Comparison of ENCODE assay signal across 16 cellular contexts in the genomic region with DNA sequence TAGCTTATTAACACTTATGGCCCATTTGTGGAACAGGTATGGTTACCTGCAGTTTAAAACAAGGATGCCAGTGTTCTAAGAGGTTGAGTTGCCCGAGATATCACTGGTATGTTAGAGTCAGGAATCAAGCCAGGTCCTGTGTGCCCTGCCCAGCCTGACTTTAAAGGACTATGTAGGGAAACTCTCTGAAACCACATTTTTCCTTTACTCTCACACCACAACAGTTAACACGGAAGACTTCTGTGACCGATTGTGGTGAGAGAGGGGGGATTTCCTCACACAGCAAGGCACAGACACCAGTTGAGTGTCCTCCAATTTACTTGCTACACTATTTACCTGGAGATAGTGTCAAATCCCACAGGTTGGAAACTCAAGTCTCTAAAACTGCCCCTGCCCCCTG. TPM values are rescaled to one million over a fixed set of nuclear protein-coding genes. Genes with fewer than 3 reads are reported as not detected.
DNase-seq lines count a peak whose midpoint lies in the region; ATAC-seq, FAIRE-seq and TF ChIP-seq lines count a peak whose summit lies in the region.
"Had no signal": no experiment of that assay in that cellular context is flagged by ENCODE, and none has a peak within 500 bp of the region (broad histone marks: within the 10 kb centered on the region; RNA-seq: fewer than 3 reads in every experiment).

No MANE protein-coding gene starts in this region.

- peaks cover 1% of the 10 kb centered on the region for H3K27me3 Mint-ChIP-seq in activated naive CD4-positive, alpha-beta T cell treated with anti-CD3 and anti-CD28 coated beads for 36 hours (ENCODE audit: low read depth)
- no peaks in the 10 kb centered on the region for H3K27me3 Mint-ChIP-seq in chondrocyte (ENCODE audit: low read depth)
- H3K27me3 Mint-ChIP-seq in CD8-positive, alpha-beta memory T cell: peaks cover 0 to 1% of the 10 kb centered on the region in 2 donors
- H3K27me3 Mint-ChIP-seq: central memory CD8-positive, alpha-beta T cell had no signal

- H3K9me3 ChIP-seq in transverse colon: no peaks in the 10 kb centered on the region
- no peaks in the 10 kb centered on the region for H3K9me3 ChIP-seq in CD8-positive, alpha-beta memory T cell (ENCODE audit: low read length)

- H3K4me3 ChIP-seq in transverse colon: no peak overlapping the region
- H3K4me3 ChIP-seq in CD8-positive, alpha-beta memory T cell (ENCODE audit: low read length): no peak overlapping the region
- H3K4me3 ChIP-seq: lung, skin epidermis had no signal

- CTCF ChIA-PET in activated naive CD4-positive, alpha-beta T cell treated with anti-CD3 and anti-CD28 coated beads for 36 hours (lab: Charles Lee): no interaction called here
- CTCF ChIA-PET in CD8-positive, alpha-beta memory T cell (lab: Charles Lee): no interaction called here

- FAIRE-seq in RCC 7860 (lab: Jason Lieb, UNC): no peak
- FAIRE-seq: frontal cortex, H54 had no signal

- H3K9me3 Mint-ChIP-seq in activated naive CD4-positive, alpha-beta T cell treated with anti-CD3 and anti-CD28 coated beads for 36 hours: no peaks in the 10 kb centered on the region
- peaks cover 14% of the 10 kb centered on the region for H3K9me3 Mint-ChIP-seq in chondrocyte (ENCODE audit: low read depth)
- H3K9me3 Mint-ChIP-seq in CD8-positive, alpha-beta memory T cell: no peaks in the 10 kb centered on the region
- H3K9me3 Mint-ChIP-seq: central memory CD8-positive, alpha-beta T cell had no signal

- POLR2A ChIA-PET in CD8-positive, alpha-beta memory T cell (lab: Charles Lee): interaction anchor here (0.6 kb wide), 1 partner anchor 9 kb away, joined by 4 read pairs; no protein-coding TSS in a partner anchor

- H3K27me3 ChIP-seq in transverse colon: no peaks in the 10 kb centered on the region
- H3K27me3 ChIP-seq in CD8-positive, alpha-beta memory T cell (ENCODE audit: insufficient read depth, low read length, poor library complexity, severe bottlenecking): no peaks in the 10 kb centered on the region

- peaks cover 61% of the 10 kb centered on the region for H3K4me1 Mint-ChIP-seq in activated naive CD4-positive, alpha-beta T cell treated with anti-CD3 and anti-CD28 coated beads for 36 hours (ENCODE audit: low read depth)
- H3K4me1 Mint-ChIP-seq in chondrocyte (ENCODE audit: low read depth): peaks cover 9% of the 10 kb centered on the region
- H3K4me1 Mint-ChIP-seq in CD8-positive, alpha-beta memory T cell: peaks cover 28 to 60% (median 37%) of the 10 kb centered on the region in 3 donors

- TF ChIP-seq EP300 in transverse colon (IDR thresholded peaks at IDR 0.05; ENCODE audit: low read depth): no peak

- WGBS in transverse colon (ENCODE audit: low coverage in 1 of 2), 2 donors: 37 to 45% methylated on average over 2 to 3 of the region's 3 CpGs

- TF ChIP-seq POLR2A in transverse colon (IDR thresholded peaks at IDR 0.05): no peak

- peak; percentile 30 for ATAC-seq in HG03439 (IDR thresholded peaks at IDR 0.05; ENCODE audit: unreplicated experiment)
- ATAC-seq: SK-N-SH treated with all-trans-retinoic acid at 6 μM for 48 hours had no signal

- peaks cover 8 to 38% (median 13%) of the 10 kb centered on the region in 4 donors for H3K4me1 ChIP-seq in transverse colon
- H3K4me1 ChIP-seq in CD8-positive, alpha-beta memory T cell (ENCODE audit: insufficient read depth, low read length): peaks cover 35% of the 10 kb centered on the region

- no peak overlapping the region for H3K27ac Mint-ChIP-seq in activated naive CD4-positive, alpha-beta T cell treated with anti-CD3 and anti-CD28 coated beads for 36 hours
- peak overlapping the region; percentile 17 for H3K27ac Mint-ChIP-seq in chondrocyte (ENCODE audit: unreplicated experiment)
- H3K27ac Mint-ChIP-seq in CD8-positive, alpha-beta memory T cell: peak overlapping the region in 1 of 8 donors; percentile 4

- no peaks in the 10 kb centered on the region for H3K36me3 ChIP-seq in transverse colon
- H3K36me3 ChIP-seq in CD8-positive, alpha-beta memory T cell (ENCODE audit: insufficient read depth, low read length): no peaks in the 10 kb centered on the region

- H3K36me3 Mint-ChIP-seq in activated naive CD4-positive, alpha-beta T cell treated with anti-CD3 and anti-CD28 coated beads for 36 hours (ENCODE audit: low read depth): peaks cover 7% of the 10 kb centered on the region
- peaks cover 4% of the 10 kb centered on the region for H3K36me3 Mint-ChIP-seq in chondrocyte (ENCODE audit: low read depth)
- H3K36me3 Mint-ChIP-seq in CD8-positive, alpha-beta memory T cell: peaks cover 0 to 17% (median 1%) of the 10 kb centered on the region in 3 donors

- intact Hi-C loops in activated naive CD4-positive, alpha-beta T cell treated with anti-CD3 and anti-CD28 coated beads for 36 hours (cut with micrococcal nuclease): loop anchor here (5.0 kb wide), 2 partner anchors 33 to 37 kb away; no protein-coding TSS in a partner anchor
- intact Hi-C loops in transverse colon (cut with DNase I; ENCODE audit: low total_unique reads): no loop called here

- TF ChIP-seq CTCF in chondrocyte (IDR thresholded peaks at IDR 0.05) (no peak), transverse colon (IDR thresholded peaks at IDR 0.05) (no peak)

- peak; percentile 11 for DNase-seq in activated naive CD4-positive, alpha-beta T cell treated with anti-CD3 and anti-CD28 coated beads for 36 hours
- no peak for DNase-seq in activated naive CD4-positive, alpha-beta T cell treated with Interleukin-2 at 50 U/mL for 16 hours
- DNase-seq in chondrocyte (ENCODE audit: low spot score) (no peak), transverse colon (no peak), RCC 7860 (ENCODE audit: low spot score) (no peak)
- no peak for DNase-seq in CD8-positive, alpha-beta memory T cell
- DNase-seq in effector CD4-positive, alpha-beta T cell: no peak
- DNase-seq: activated CD8-positive, alpha-beta memory T cell treated with anti-CD3 and anti-CD28 coated beads, Interleukin-2, amount 50 U/mL, for 4 hours; NCI-H345 had no signal

- peak overlapping the region; percentile 24 to 67 (median 40) for H3K27ac ChIP-seq in transverse colon
- no peak overlapping the region for H3K27ac ChIP-seq in CD8-positive, alpha-beta memory T cell (ENCODE audit: low read depth, low read length)
- H3K27ac ChIP-seq: skin epidermis had no signal

- H3K4me3 Mint-ChIP-seq in activated naive CD4-positive, alpha-beta T cell treated with anti-CD3 and anti-CD28 coated beads for 36 hours: no peak overlapping the region
- H3K4me3 Mint-ChIP-seq in chondrocyte (ENCODE audit: unreplicated experiment): no peak overlapping the region
- peak overlapping the region in 1 of 7 donors; percentile 17 for H3K4me3 Mint-ChIP-seq in CD8-positive, alpha-beta memory T cell
- H3K4me3 Mint-ChIP-seq: central memory CD8-positive, alpha-beta T cell had no signal

- in situ Hi-C loops in transverse colon (cut with MboI; ENCODE audit: low pct_ligation_motif_present in 1 of 4, low pct_unique_long_range_greater_than_20kb in 1 of 4, low sequenced_read_pairs in 3 of 4): no loop called here

RNA-seq across cellular contexts. Expression of a gene that starts 47.8 kb away (rescaled TPM):
- total RNA-seq in activated naive CD4-positive, alpha-beta T cell treated with anti-CD3 and anti-CD28 coated beads for 36 hours: 10 to 100 TPM; 58.8 to 61.5 TPM
- 42.1 to 52.2 TPM (median 44.2 TPM) in 3 replicates for total RNA-seq in chondrocyte
- total RNA-seq in transverse colon: 10 to 100 TPM; 18.9 to 96.5 (median 69.7) TPM
- total RNA-seq in CD8-positive, alpha-beta memory T cell: 100 to 1,000 TPM in 1 of 2 experiments, 10 to 100 TPM in 1; 97.4 to 100 TPM
- polyA plus RNA-seq in CD8-positive, alpha-beta memory T cell: 10.7 TPM
